In genomic region chr5:122915717-122916399, GRCh38 we compare ENCODE assay signal across 10 cellular contexts.
DNase-seq lines count a peak whose midpoint lies in the region; ATAC-seq and TF ChIP-seq lines count a peak whose summit lies in the region.
"Had no signal": no experiment of that assay in that cellular context is flagged by ENCODE, and none has a peak within 500 bp of the region (broad histone marks: within the 10 kb centered on the region; RNA-seq: fewer than 3 reads in every experiment).

No MANE protein-coding gene starts in this region.

- DNase-seq in right lobe of liver: no peak
- no peak for DNase-seq in NCI-H146 treated with DMSO at 0.1 percent for 48 hours (lab: John Stamatoyannopoulos, UW; ENCODE audit: unreplicated experiment)
- no peak for DNase-seq in OCI-LY7 (ENCODE audit: low spot score)
- DNase-seq in head of caudate nucleus: no peak
- DNase-seq in C1 segment of cervical spinal cord (lab: John Stamatoyannopoulos, UW): no peak

- TF ChIP-seq POLR2A in right lobe of liver (IDR thresholded peaks at IDR 0.05): no peak

- intact Hi-C loops in right lobe of liver (cut with DNase I) (no loop called here), OCI-LY7 (cut with micrococcal nuclease; ENCODE audit: unreplicated experiment) (no loop called here), head of caudate nucleus (cut with DNase I) (no loop called here)

- WGBS in right lobe of liver (ENCODE audit: insufficient coverage, low coverage, low lambda C conversion rate, missing lambda C conversion rate): 31% methylated on average over 4 of the region's 4 CpGs

- TF ChIP-seq CTCF in right lobe of liver (IDR thresholded peaks at IDR 0.05) (no peak), OCI-LY7 (conservative IDR thresholded peaks at IDR 0.05; ENCODE audit: low read length) (no peak)

- peak overlapping the region in 1 of 3 donors; percentile 5 for H3K27ac ChIP-seq in right lobe of liver
- no peak overlapping the region for H3K27ac ChIP-seq in OCI-LY7 (ENCODE audit: low read depth, low read length, poor library complexity, severe bottlenecking)
- H3K27ac ChIP-seq: KMS-11, right atrium auricular region had no signal

- POLR2A ChIA-PET in OCI-LY7 (lab: Charles Lee): no interaction called here

- no peak overlapping the region for H3K4me3 ChIP-seq in right lobe of liver
- H3K4me3 ChIP-seq in OCI-LY7 (ENCODE audit: low read depth, low read length, poor library complexity, severe bottlenecking): no peak overlapping the region
- H3K4me3 ChIP-seq: right atrium auricular region had no signal

- ATAC-seq in GM18498 (IDR thresholded peaks at IDR 0.05; ENCODE audit: unreplicated experiment) (peak; percentile 94), GM21381 (IDR thresholded peaks at IDR 0.05; ENCODE audit: unreplicated experiment) (peak; percentile 92), HG03159 (IDR thresholded peaks at IDR 0.05; ENCODE audit: unreplicated experiment) (peak; percentile 96), right lobe of liver (peak; percentile 38 to 92 (median 55))

- no peak overlapping the region for H3K4me2 ChIP-seq in OCI-LY7 (ENCODE audit: low read length)
- H3K4me2 ChIP-seq: KMS-11 had no signal

- BruUV-seq in OCI-LY7 (replicated peaks; lab: Mats Ljungman, UMichigan): no TSS peak

- no peaks in the 10 kb centered on the region for H3K9me2 ChIP-seq in OCI-LY7 (ENCODE audit: insufficient read depth, low read length)

- no peaks in the 10 kb centered on the region for H3K27me3 ChIP-seq in right lobe of liver
- H3K27me3 ChIP-seq: right atrium auricular region had no signal

- no peak overlapping the region for H2AFZ ChIP-seq in OCI-LY7 (ENCODE audit: low read length)

- H4K20me1 ChIP-seq in OCI-LY7 (ENCODE audit: insufficient read depth, low read length): no peaks in the 10 kb centered on the region

- H3K36me3 ChIP-seq in right lobe of liver (no peaks in the 10 kb centered on the region), OCI-LY7 (ENCODE audit: insufficient read depth, low read length) (no peaks in the 10 kb centered on the region)
- H3K36me3 ChIP-seq: right atrium auricular region had no signal

- CTCF ChIA-PET in OCI-LY7 (lab: Charles Lee; ENCODE audit: unreplicated experiment): no interaction called here

- no peaks in the 10 kb centered on the region for H3K79me2 ChIP-seq in OCI-LY7 (ENCODE audit: insufficient read depth, low read depth, low read length)

- peaks cover 0 to 17% (median 5%) of the 10 kb centered on the region in 4 donors for H3K4me1 ChIP-seq in right lobe of liver
- H3K4me1 ChIP-seq in OCI-LY7 (ENCODE audit: insufficient read depth, low read length, poor library complexity, severe bottlenecking): no peaks in the 10 kb centered on the region
- H3K4me1 ChIP-seq: right atrium auricular region had no signal

- H3K9me3 ChIP-seq in right lobe of liver: no peaks in the 10 kb centered on the region
- H3K9me3 ChIP-seq in OCI-LY7 (ENCODE audit: low read length): no peaks in the 10 kb centered on the region
- H3K9me3 ChIP-seq: right atrium auricular region had no signal
